8 cellular contexts compared by ENCODE assay signal in genomic region chr19:57888494-57889231, GRCh38. TPM values are rescaled to one million over a fixed set of nuclear protein-coding genes. Genes with fewer than 3 reads are reported as not detected.
DNase-seq lines count a peak whose midpoint lies in the region; FAIRE-seq and TF ChIP-seq lines count a peak whose summit lies in the region.

TSS of gene ZNF814 (minus strand) at chr19:57889037. CDS start at chr19:57888802, 235 bp downstream.

- no peaks in the 10 kb centered on the region for H3K9me3 ChIP-seq in keratinocyte (ENCODE audit: control insufficient read depth, low read depth, low read length)

- dilution Hi-C loops in keratinocyte (cut with MboI; ENCODE audit: extremely low pct_ligation_motif_present, low sequenced_read_pairs): no loop called here

- H3K9ac ChIP-seq in KMS-11 (peak within 1 kb of the TSS; percentile 22; the same call in 1 of the 2 replicates), keratinocyte (ENCODE audit: control insufficient read depth, extremely low read depth, insufficient read depth, low read length) (peak within 1 kb of the TSS; percentile 93)

- no peaks in the 10 kb centered on the region for H3K36me3 ChIP-seq in KMS-11 (ENCODE audit: insufficient read depth)
- H3K36me3 ChIP-seq in keratinocyte (ENCODE audit: control insufficient read depth in 2 of 2, extremely low read depth in 1 of 2, insufficient read depth in 2 of 2, low read length in 2 of 2): peaks cover 0 to 5% of the 10 kb centered on the region in 2 experiments

- H3K79me2 ChIP-seq in KMS-11 (ENCODE audit: insufficient read depth, low read depth) (0 out of 2 replicates have a peak, but pooled peaks cover 3% of the 10 kb centered on the region), keratinocyte (ENCODE audit: control insufficient read depth, insufficient read depth, low read length) (peaks cover 49% of the 10 kb centered on the region)

- FAIRE-seq in keratinocyte (lab: Jason Lieb, UNC): peak; percentile 86

- H3K27me3 ChIP-seq in KMS-11 (ENCODE audit: insufficient read depth, low read depth) (no peaks in the 10 kb centered on the region), keratinocyte (ENCODE audit: control insufficient read depth, extremely low read depth, insufficient read depth, low read length) (no peaks in the 10 kb centered on the region)

- H3K9me1 ChIP-seq in keratinocyte (ENCODE audit: control insufficient read depth, extremely low read depth, insufficient read depth, low read length): no peaks in the 10 kb centered on the region

- H3K4me3 ChIP-seq in KMS-11 (IDR thresholded peaks at IDR 0.05; ENCODE audit: insufficient read depth, low read depth, low read length): no peak within 1 kb of the TSS
- peak within 1 kb of the TSS; percentile 81 to 89 (median 82) for H3K4me3 ChIP-seq in keratinocyte (ENCODE audit: control insufficient read depth in 2 of 3, extremely low read depth in 1 of 3, insufficient read depth in 2 of 3, low read depth in 1 of 3, low read length in 3 of 3)

- H3K4me2 ChIP-seq in KMS-11: no peak within 1 kb of the TSS
- H3K4me2 ChIP-seq in keratinocyte (ENCODE audit: control insufficient read depth, extremely low read depth, insufficient read depth, low read depth, low read length): peak within 1 kb of the TSS; percentile 78

- DNase-seq in NCI-H1417 (lab: John Stamatoyannopoulos, UW) (peak in 2 of 3 experiments; percentile 1 to 3), NCI-H1417 treated with DMSO at 0.1 percent for 48 hours (lab: John Stamatoyannopoulos, UW) (no peak), cerebellar cortex (ENCODE audit: low spot score) (peak; percentile 95), keratinocyte (ENCODE audit: low read depth, low spot score) (peak; percentile 40), Kasumi-1 (lab: John Stamatoyannopoulos, UW) (no peak)
- DNase-seq in activated CD4-positive, alpha-beta T cell treated with anti-CD3 and anti-CD28 coated beads for 1 hour: peak; percentile 70
- DNase-seq in stimulated activated CD4-positive, alpha-beta T cell treated with anti-CD3 and anti-CD28 coated beads, Interleukin-12 subunit alpha, Interleukin-12 subunit beta, amount 100 ng/mL, for 4 hours: peak; percentile 75

- H3K4me1 ChIP-seq in KMS-11 (ENCODE audit: low read depth, poor library complexity, severe bottlenecking): no peaks in the 10 kb centered on the region
- peaks cover 8% of the 10 kb centered on the region for H3K4me1 ChIP-seq in keratinocyte (ENCODE audit: control insufficient read depth, extremely low read depth, insufficient read depth, low read length)

- H2AFZ ChIP-seq in KMS-11 (ENCODE audit: low read depth) (no peak within 1 kb of the TSS; the same call in 1 of the 2 replicates), keratinocyte (ENCODE audit: control insufficient read depth, low read length) (peak within 1 kb of the TSS; percentile 97)

- H4K20me1 ChIP-seq in KMS-11 (ENCODE audit: insufficient read depth) (no peaks in the 10 kb centered on the region), keratinocyte (ENCODE audit: control insufficient read depth, extremely low read depth, insufficient read depth, low read length) (no peaks in the 10 kb centered on the region)

- H3K27ac ChIP-seq in KMS-11 (no peak within 1 kb of the TSS), keratinocyte (ENCODE audit: control insufficient read depth, insufficient read depth, low read length) (peak within 1 kb of the TSS; percentile 81)

- TF ChIP-seq CTCF in KMS-11 (conservative IDR thresholded peaks at IDR 0.05; ENCODE audit: low read depth, low read length) (no peak; the same call in 1 of the 2 replicates), keratinocyte (optimal IDR thresholded peaks at IDR 0.05 in 1 of 3, IDR thresholded peaks at IDR 0.05 in 1 of 3, conservative IDR thresholded peaks at IDR 0.05 in 1 of 3; ENCODE audit: extremely low read depth in 1 of 3, insufficient read depth in 2 of 3, low read length in 3 of 3) (peak; percentile 22 to 35 (median 33))

RNA-seq across cellular contexts. Expression of gene ZNF814, which starts in this region (rescaled TPM):
- 13.8 to 17.2 TPM (median 17.2 TPM) in 3 replicates for polyA plus RNA-seq in keratinocyte
- polyA plus RNA-seq in keratinocyte (2011; ENCODE audit: low read depth): 6.1 TPM
- 10.0 and 12.1 TPM in 2 replicates for polyA plus RNA-seq in keratinocyte (2011; cell fraction: cytosol; rRNA removed)
- polyA plus RNA-seq in keratinocyte (2011; cell fraction: nucleus; rRNA removed): 17.0 and 17.9 TPM in 2 replicates
- 16.7 and 18.9 TPM in 2 replicates for polyA plus RNA-seq in keratinocyte (2012; ENCODE audit: low replicate concordance)
- polyA minus RNA-seq in keratinocyte: 29.4 to 35.8 TPM (median 34.2 TPM) in 3 replicates
- polyA minus RNA-seq in keratinocyte (2011; cell fraction: cytosol; rRNA and poly(A)+ RNA removed): 6.7 TPM
- polyA minus RNA-seq in keratinocyte (2011; cell fraction: nucleus; rRNA and poly(A)+ RNA removed): 18.6 and 32.1 TPM in 2 replicates

Comparison
In these comparisons a context has a peak if more than half of its experiments do, and no peak if none do; other contexts are left out.
1. DNase-seq: peak in NCI-H1417 (2 of 3), activated CD4-positive, alpha-beta T cell treated with anti-CD3 and anti-CD28 coated beads for 1 hour (single experiment), cerebellar cortex (single experiment), keratinocyte (single experiment) and stimulated activated CD4-positive, alpha-beta T cell treated with anti-CD3 and anti-CD28 coated beads, Interleukin-12 subunit alpha, Interleukin-12 subunit beta, amount 100 ng/mL, for 4 hours (single experiment); none in NCI-H1417 treated with DMSO at 0.1 percent for 48 hours (single experiment) and Kasumi-1 (0 of 2).